1 cellular context compared by ENCODE assay signal in the genomic region with DNA sequence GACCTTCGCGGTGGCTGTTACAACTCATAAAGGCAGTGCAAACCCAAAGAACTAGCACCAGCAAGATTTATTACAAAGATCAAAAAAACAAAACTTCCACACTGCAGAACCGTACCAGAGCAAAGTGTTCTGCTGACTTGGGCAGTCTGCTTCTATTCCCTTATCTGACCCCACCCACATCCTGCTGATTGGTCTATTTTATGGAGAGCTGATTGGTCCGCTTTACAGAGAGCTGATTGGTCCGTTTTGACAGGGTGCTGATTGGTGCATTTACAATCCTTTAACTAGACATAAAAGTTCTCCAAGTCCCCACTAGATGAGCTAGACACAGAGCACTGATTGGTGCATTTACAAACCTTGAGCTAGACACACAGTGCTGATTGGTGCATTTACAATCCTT. TPM values are rescaled to one million over a fixed set of nuclear protein-coding genes. Genes with fewer than 3 reads are reported as not detected.
"Had no signal": no experiment of that assay in that cellular context is flagged by ENCODE, and none has a peak within 500 bp of the region (broad histone marks: within the 10 kb centered on the region; RNA-seq: fewer than 3 reads in every experiment).

No MANE protein-coding gene starts in this region.

RNA-seq across cellular contexts. Expression of a gene that starts 31.2 kb away (rescaled TPM):
- total RNA-seq: G401 had no signal
